30 cellular contexts compared by ENCODE assay signal in the genomic region with DNA sequence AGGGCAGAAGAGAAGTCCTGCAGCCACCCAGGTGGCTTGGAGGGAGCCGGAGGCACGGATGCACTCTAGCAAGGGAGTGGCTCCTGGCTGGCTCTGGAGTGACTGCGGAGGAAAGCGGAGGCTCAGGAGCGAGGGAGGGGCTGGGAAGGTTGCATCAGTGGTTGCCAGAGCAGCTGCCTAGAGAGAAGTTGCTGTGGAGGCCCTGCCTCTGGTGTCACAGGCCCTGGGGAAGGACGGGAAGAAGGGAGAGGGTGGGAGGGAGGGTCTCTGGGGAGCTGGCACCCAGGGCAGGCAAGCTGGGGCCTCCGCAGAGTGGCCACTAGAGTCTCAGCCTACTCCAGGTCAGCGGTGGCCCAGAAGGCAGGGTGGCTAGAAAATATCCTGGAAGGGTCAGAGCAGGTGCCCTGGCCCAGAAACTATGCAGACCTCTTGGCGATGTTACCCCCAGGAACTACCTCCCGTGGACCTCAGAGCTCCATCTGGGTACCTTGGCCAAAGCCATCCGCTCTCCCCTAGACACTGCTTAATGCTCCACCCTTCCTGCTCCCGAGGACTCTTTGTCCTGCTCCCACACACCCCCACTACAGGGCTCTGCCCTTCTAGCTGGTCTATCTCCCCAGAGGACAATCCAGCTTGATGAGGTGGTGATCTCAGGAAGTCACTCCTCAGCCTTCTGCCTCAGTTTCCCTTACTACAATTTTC.
DNase-seq lines count a peak whose midpoint lies in the region; ATAC-seq and TF ChIP-seq lines count a peak whose summit lies in the region.
"Had no signal": no experiment of that assay in that cellular context is flagged by ENCODE, and none has a peak within 500 bp of the region (broad histone marks: within the 10 kb centered on the region; RNA-seq: fewer than 3 reads in every experiment).

No MANE protein-coding gene starts in this region.

- H3K9me3 ChIP-seq in left ventricle myocardium inferior (replicated peaks) (no peaks in the 10 kb centered on the region), iPS-18a (ENCODE audit: control insufficient read depth, low read depth, low read length) (no peaks in the 10 kb centered on the region)
- H3K9me3 ChIP-seq: adrenal gland, suprapubic skin, upper lobe of right lung had no signal

- intact Hi-C loops in Right ventricle myocardium inferior (cut with DNase I) (no loop called here), left ventricle myocardium inferior (cut with micrococcal nuclease) (no loop called here)

- H3K27me3 Mint-ChIP-seq in activated T-helper 17 cell treated with anti-CD3 and anti-CD28 coated beads, Interleukin-2, amount 50 U/mL, for 72 hours = peaks cover 12% of the 10 kb centered on the region

- no peaks in the 10 kb centered on the region for H3K36me3 Mint-ChIP-seq in activated T-helper 17 cell treated with anti-CD3 and anti-CD28 coated beads, Interleukin-2, amount 50 U/mL, for 72 hours (ENCODE audit: low read depth)
- H3K36me3 Mint-ChIP-seq: activated naive CD4-positive, alpha-beta T cell treated with anti-CD3 and anti-CD28 coated beads, Interleukin-2, amount 10 ng/mL, durations not matched to agents 7 days and 5 days; CD8-positive, alpha-beta T cell; naive thymus-derived CD8-positive, alpha-beta T cell; stimulated activated memory B cell treated with anti-CD40 and anti-IgM and Interleukin-4, amounts not matched to agents 10 μg/mL and 1 μg/mL and 100 μg/mL, for 72 hours had no signal

- H3K27me3 ChIP-seq in left ventricle myocardium inferior (ENCODE audit: low read depth) = peaks cover 97% of the 10 kb centered on the region
- peaks cover 73% of the 10 kb centered on the region for H3K27me3 ChIP-seq in iPS-18a (ENCODE audit: control insufficient read depth, insufficient read depth, low read length)

- H3K4me1 Mint-ChIP-seq in activated T-helper 17 cell treated with anti-CD3 and anti-CD28 coated beads, Interleukin-2, amount 50 U/mL, for 72 hours = no peaks in the 10 kb centered on the region
- H3K4me1 Mint-ChIP-seq: activated CD4-positive, alpha-beta T cell treated with anti-CD3 and anti-CD28 coated beads for 36 hours had no signal

- no peak for ATAC-seq in Right ventricle myocardium inferior
- ATAC-seq in activated T-helper 17 cell treated with anti-CD3 and anti-CD28 coated beads, Interleukin-2, amount 50 U/mL, for 72 hours (replicated peaks) = no peak
- ATAC-seq: activated CD4-positive, alpha-beta T cell treated with anti-CD3 and anti-CD28 coated beads for 36 hours; activated CD8-positive, alpha-beta T cell treated with anti-CD3 and anti-CD28 coated beads for 36 hours; CD8-positive, alpha-beta T cell; esophagus mucosa; naive thymus-derived CD8-positive, alpha-beta T cell; stimulated activated memory B cell treated with anti-CD40 and anti-IgM and Interleukin-4, amounts not matched to agents 10 μg/mL and 1 μg/mL and 100 μg/mL, for 72 hours; upper lobe of right lung had no signal

- TF ChIP-seq CTCF in left ventricle myocardium inferior (IDR thresholded peaks at IDR 0.05; ENCODE audit: borderline replicate concordance) = no peak

- H3K4me3 ChIP-seq in left ventricle myocardium inferior (no peak overlapping the region), iPS-18a (ENCODE audit: low read length) (peak overlapping the region; percentile 65)
- H3K4me3 ChIP-seq: adrenal gland, lung, PC-9, suprapubic skin, upper lobe of right lung had no signal

- H3K9me3 Mint-ChIP-seq in activated T-helper 17 cell treated with anti-CD3 and anti-CD28 coated beads, Interleukin-2, amount 50 U/mL, for 72 hours = no peaks in the 10 kb centered on the region
- H3K9me3 Mint-ChIP-seq: activated CD8-positive, alpha-beta T cell treated with anti-CD3 and anti-CD28 coated beads for 36 hours; activated naive CD4-positive, alpha-beta T cell treated with anti-CD3 and anti-CD28 coated beads, Interleukin-2, amount 10 ng/mL, durations not matched to agents 7 days and 5 days; CD8-positive, alpha-beta T cell; dendritic cell treated with granulocyte-macrophage colony-stimulating factor and Interleukin-4, amounts not matched to agents 40 ng/mL and 50 ng/mL, for 4 days; naive thymus-derived CD8-positive, alpha-beta T cell; stimulated activated memory B cell treated with anti-CD40 and anti-IgM and Interleukin-4, amounts not matched to agents 10 μg/mL and 1 μg/mL and 100 μg/mL, for 72 hours had no signal

- in situ Hi-C loops in ACHN (cut with HindIII; ENCODE audit: low pct_ligation_motif_present, low pct_unique_long_range_greater_than_20kb, low sequenced_read_pairs) = no loop called here

- H3K9ac ChIP-seq in iPS-18a (ENCODE audit: low read length) = no peak overlapping the region

- H3K27ac ChIP-seq in left ventricle myocardium inferior (replicated peaks) = no peak overlapping the region
- H3K27ac ChIP-seq in iPS-18a (ENCODE audit: low read length) = no peak overlapping the region
- H3K27ac ChIP-seq: adrenal gland, PC-9, suprapubic skin, upper lobe of right lung had no signal

- H3K36me3 ChIP-seq in left ventricle myocardium inferior (no peaks in the 10 kb centered on the region), iPS-18a (ENCODE audit: control insufficient read depth, low read depth, low read length) (no peaks in the 10 kb centered on the region)
- H3K36me3 ChIP-seq: adrenal gland, suprapubic skin, upper lobe of right lung had no signal

- DNase-seq in Right ventricle myocardium inferior (ENCODE audit: missing footprints) (peak; percentile 9), left ventricle myocardium inferior (no peak), NCI-H2171 (lab: John Stamatoyannopoulos, UW) (peak; percentile 27), NCI-H524 treated with DMSO at 0.1 percent for 48 hours (lab: John Stamatoyannopoulos, UW) (no peak), ACHN (no peak)
- DNase-seq in stimulated activated CD4-positive, alpha-beta T cell treated with anti-CD3 and anti-CD28 coated beads, Interleukin-2, amount 100 ng/mL, for 24 hours = no peak
- DNase-seq: activated CD4-positive, alpha-beta T cell treated with anti-CD3 and anti-CD28 coated beads for 36 hours; activated CD8-positive, alpha-beta memory T cell treated with anti-CD3 and anti-CD28 coated beads, Interleukin-2, amount 50 U/mL, for 48 hours; activated CD8-positive, alpha-beta T cell treated with anti-CD3 and anti-CD28 coated beads for 36 hours; activated naive CD4-positive, alpha-beta T cell treated with anti-CD3 and anti-CD28 coated beads, Interleukin-2, amount 10 ng/mL, durations not matched to agents 7 days and 5 days; adrenal gland; CD8-positive, alpha-beta T cell; DMS153; HCEC 1CT; IMR-90; MV-4-11; NCI-H1436; NCI-H526 treated with DMSO at 0.1 percent for 48 hours; occipital lobe; stimulated activated CD4-positive, alpha-beta T cell treated with anti-CD3 and anti-CD28 coated beads, Interleukin-15, amount 100 ng/mL, for 24 hours; upper lobe of right lung had no signal

- no peak overlapping the region for H3K27ac Mint-ChIP-seq in activated T-helper 17 cell treated with anti-CD3 and anti-CD28 coated beads, Interleukin-2, amount 50 U/mL, for 72 hours
- H3K27ac Mint-ChIP-seq: activated CD4-positive, alpha-beta T cell treated with anti-CD3 and anti-CD28 coated beads for 36 hours; activated CD8-positive, alpha-beta T cell treated with anti-CD3 and anti-CD28 coated beads for 36 hours; activated naive CD4-positive, alpha-beta T cell treated with anti-CD3 and anti-CD28 coated beads, Interleukin-2, amount 10 ng/mL, durations not matched to agents 7 days and 5 days; CD8-positive, alpha-beta T cell; dendritic cell treated with granulocyte-macrophage colony-stimulating factor and Interleukin-4, amounts not matched to agents 40 ng/mL and 50 ng/mL, for 4 days; naive thymus-derived CD8-positive, alpha-beta T cell; stimulated activated memory B cell treated with anti-CD40 and anti-IgM and Interleukin-4, amounts not matched to agents 10 μg/mL and 1 μg/mL and 100 μg/mL, for 72 hours had no signal

- no peak overlapping the region for H3K4me3 Mint-ChIP-seq in activated T-helper 17 cell treated with anti-CD3 and anti-CD28 coated beads, Interleukin-2, amount 50 U/mL, for 72 hours
- H3K4me3 Mint-ChIP-seq: activated CD4-positive, alpha-beta T cell treated with anti-CD3 and anti-CD28 coated beads for 36 hours; activated CD8-positive, alpha-beta T cell treated with anti-CD3 and anti-CD28 coated beads for 36 hours; activated naive CD4-positive, alpha-beta T cell treated with anti-CD3 and anti-CD28 coated beads, Interleukin-2, amount 10 ng/mL, durations not matched to agents 7 days and 5 days; CD8-positive, alpha-beta T cell; dendritic cell treated with granulocyte-macrophage colony-stimulating factor and Interleukin-4, amounts not matched to agents 40 ng/mL and 50 ng/mL, for 4 days; stimulated activated memory B cell treated with anti-CD40 and anti-IgM and Interleukin-4, amounts not matched to agents 10 μg/mL and 1 μg/mL and 100 μg/mL, for 72 hours had no signal

- peaks cover 27% of the 10 kb centered on the region for H3K4me1 ChIP-seq in left ventricle myocardium inferior
- H3K4me1 ChIP-seq in iPS-18a (ENCODE audit: control insufficient read depth, low read depth, low read length) = peaks cover 40% of the 10 kb centered on the region

Comparison
In these comparisons a context has a peak if more than half of its experiments do, and no peak if none do; other contexts are left out.
1. DNase-seq: peak in Right ventricle myocardium inferior (single experiment) and NCI-H2171 (single experiment); none in left ventricle myocardium inferior (single experiment), stimulated activated CD4-positive, alpha-beta T cell treated with anti-CD3 and anti-CD28 coated beads, Interleukin-2, amount 100 ng/mL, for 24 hours (0 of 2), NCI-H524 treated with DMSO at 0.1 percent for 48 hours (single experiment) and ACHN (single experiment).